In the genomic region with DNA sequence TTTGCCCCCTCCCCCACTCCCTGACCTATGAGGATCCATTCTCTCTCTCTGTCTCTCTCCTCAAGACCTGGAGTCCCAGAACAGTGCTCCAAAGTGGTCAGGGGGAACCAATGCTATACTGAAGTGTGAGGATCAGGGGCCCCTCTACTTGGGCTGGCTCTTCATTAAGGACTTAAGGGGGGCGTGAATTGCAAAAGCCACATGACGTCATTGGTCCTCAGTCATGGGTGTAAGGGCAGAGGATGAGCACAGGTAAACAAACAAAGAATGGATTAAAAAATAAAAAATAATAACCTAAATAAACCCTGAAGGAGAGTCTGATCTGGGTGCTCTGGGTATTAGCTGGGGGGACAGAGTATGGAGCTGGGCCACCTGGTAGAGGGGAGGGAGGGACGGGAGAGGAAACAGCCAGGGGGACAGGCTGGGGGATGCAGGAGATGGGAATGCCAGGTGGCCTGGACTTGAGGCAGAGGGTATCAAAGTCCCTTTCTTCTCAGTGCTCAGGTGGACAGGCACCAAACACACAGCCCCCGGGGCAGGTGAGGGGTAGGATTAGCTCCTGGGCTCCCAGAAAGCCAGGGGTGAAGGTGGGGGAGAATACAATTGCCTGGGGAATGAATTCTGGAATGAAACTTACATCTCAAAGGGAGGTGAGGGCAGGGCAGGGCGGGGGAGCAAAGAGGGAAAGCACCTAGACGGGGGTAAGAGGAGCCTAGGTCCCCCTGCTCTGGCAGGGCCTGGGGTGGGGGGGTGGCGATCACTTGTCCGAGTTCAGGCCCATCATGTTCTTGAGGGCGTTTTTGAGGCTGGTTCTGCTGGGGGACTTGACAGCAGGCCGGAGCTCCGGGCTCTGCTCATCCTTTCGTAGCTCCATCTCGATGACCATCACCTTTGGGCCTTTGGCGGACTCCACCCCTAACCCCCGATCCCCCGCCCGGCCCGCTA, we compare ENCODE assay signal across 7 cellular contexts. TPM values are rescaled to one million over a fixed set of nuclear protein-coding genes. Genes with fewer than 3 reads are reported as not detected.
DNase-seq lines count a peak whose midpoint lies in the region; ATAC-seq, FAIRE-seq and TF ChIP-seq lines count a peak whose summit lies in the region.

No MANE protein-coding gene starts in this region.

- H3K4me3 ChIP-seq in HFF-Myc (replicated peaks; ENCODE audit: low read depth, low read length) (peak overlapping the region; percentile 51), iPS-15b (ENCODE audit: low read depth, low read length) (peak overlapping the region; percentile 93)

- no peak overlapping the region for H3K9ac ChIP-seq in iPS-15b (ENCODE audit: low read depth, low read length)

- peaks cover 15% of the 10 kb centered on the region for H3K4me1 ChIP-seq in iPS-15b (ENCODE audit: control insufficient read depth, insufficient read depth, low read length)

- ATAC-seq in activated T-helper 17 cell treated with anti-CD3 and anti-CD28 coated beads, Interleukin-2, amount 50 U/mL, for 72 hours (replicated peaks) = peak; percentile 13
- ATAC-seq in stimulated activated naive B cell treated with anti-CD40 and anti-IgM and Interleukin-4, amounts not matched to agents 10 μg/mL and 1 μg/mL and 100 μg/mL, for 72 hours (replicated peaks) = peak; percentile 1 to 2
- no peak for ATAC-seq in HG03457 (IDR thresholded peaks at IDR 0.05; ENCODE audit: unreplicated experiment)
- ATAC-seq in HG03378 (IDR thresholded peaks at IDR 0.05; ENCODE audit: unreplicated experiment) = no peak

- H3K27me3 ChIP-seq in iPS-15b (ENCODE audit: control insufficient read depth, insufficient read depth, low read length) = no peaks in the 10 kb centered on the region

- peak overlapping the region; percentile 96 for H3K4me3 Mint-ChIP-seq in activated T-helper 17 cell treated with anti-CD3 and anti-CD28 coated beads, Interleukin-2, amount 50 U/mL, for 72 hours
- H3K4me3 Mint-ChIP-seq in stimulated activated naive B cell treated with anti-CD40 and anti-IgM and Interleukin-4, amounts not matched to agents 10 μg/mL and 1 μg/mL and 100 μg/mL, for 72 hours = peak overlapping the region; percentile 94 to 99

- H3K36me3 Mint-ChIP-seq in activated T-helper 17 cell treated with anti-CD3 and anti-CD28 coated beads, Interleukin-2, amount 50 U/mL, for 72 hours (ENCODE audit: low read depth) = peaks cover 23% of the 10 kb centered on the region
- peaks cover 0 to 7% of the 10 kb centered on the region in 2 donors for H3K36me3 Mint-ChIP-seq in stimulated activated naive B cell treated with anti-CD40 and anti-IgM and Interleukin-4, amounts not matched to agents 10 μg/mL and 1 μg/mL and 100 μg/mL, for 72 hours

- no peaks in the 10 kb centered on the region for H3K9me3 ChIP-seq in iPS-15b (ENCODE audit: control insufficient read depth, insufficient read depth, low read length)

- H3K27ac Mint-ChIP-seq in activated T-helper 17 cell treated with anti-CD3 and anti-CD28 coated beads, Interleukin-2, amount 50 U/mL, for 72 hours = peak overlapping the region; percentile 96
- H3K27ac Mint-ChIP-seq in stimulated activated naive B cell treated with anti-CD40 and anti-IgM and Interleukin-4, amounts not matched to agents 10 μg/mL and 1 μg/mL and 100 μg/mL, for 72 hours = peak overlapping the region; percentile 97

- no peaks in the 10 kb centered on the region for H3K9me3 Mint-ChIP-seq in activated T-helper 17 cell treated with anti-CD3 and anti-CD28 coated beads, Interleukin-2, amount 50 U/mL, for 72 hours
- no peaks in the 10 kb centered on the region for H3K9me3 Mint-ChIP-seq in stimulated activated naive B cell treated with anti-CD40 and anti-IgM and Interleukin-4, amounts not matched to agents 10 μg/mL and 1 μg/mL and 100 μg/mL, for 72 hours

- FAIRE-seq in HTR-8/SVneo (lab: Jason Lieb, UNC) = no peak

- peaks cover 8% of the 10 kb centered on the region for H3K4me1 Mint-ChIP-seq in activated T-helper 17 cell treated with anti-CD3 and anti-CD28 coated beads, Interleukin-2, amount 50 U/mL, for 72 hours
- peaks cover 27 to 47% of the 10 kb centered on the region in 2 donors for H3K4me1 Mint-ChIP-seq in stimulated activated naive B cell treated with anti-CD40 and anti-IgM and Interleukin-4, amounts not matched to agents 10 μg/mL and 1 μg/mL and 100 μg/mL, for 72 hours

- no peak for DNase-seq in HFF-Myc (ENCODE audit: extremely low read depth, low read depth)
- no peak for DNase-seq in stimulated activated naive B cell treated with anti-CD40 and anti-IgM and Interleukin-4, amounts not matched to agents 10 μg/mL and 1 μg/mL and 100 μg/mL, for 72 hours
- no peak for DNase-seq in HTR-8/SVneo (ENCODE audit: insufficient read length, low spot score)

- H3K36me3 ChIP-seq in iPS-15b (ENCODE audit: control insufficient read depth, insufficient read depth, low read length) = no peaks in the 10 kb centered on the region

- no peak for TF ChIP-seq CTCF in HFF-Myc (IDR thresholded peaks at IDR 0.05; ENCODE audit: low read depth, low read length, missing control alignments)

- H3K27me3 Mint-ChIP-seq in activated T-helper 17 cell treated with anti-CD3 and anti-CD28 coated beads, Interleukin-2, amount 50 U/mL, for 72 hours = no peaks in the 10 kb centered on the region
- no peaks in the 10 kb centered on the region for H3K27me3 Mint-ChIP-seq in stimulated activated naive B cell treated with anti-CD40 and anti-IgM and Interleukin-4, amounts not matched to agents 10 μg/mL and 1 μg/mL and 100 μg/mL, for 72 hours

RNA-seq across cellular contexts. Expression of gene MPZ, which starts 4.6 kb away (rescaled TPM):
- total RNA-seq in activated T-helper 17 cell treated with anti-CD3 and anti-CD28 coated beads, Interleukin-2, amount 50 U/mL, for 72 hours = 10 to 100 TPM in 1 of 2 donors, 1 to 10 TPM in 1; 4.9 to 12.1 TPM

RNA-seq across cellular contexts. Expression of gene SDHC, which starts 9.0 kb away (rescaled TPM):
- 100 to 1,000 TPM; 144 to 222 TPM for total RNA-seq in activated T-helper 17 cell treated with anti-CD3 and anti-CD28 coated beads, Interleukin-2, amount 50 U/mL, for 72 hours

RNA-seq across cellular contexts. Expression of gene PCP4L1, which starts 46.7 kb away (rescaled TPM):
- under 1 TPM; 0.86 to 0.90 TPM for total RNA-seq in activated T-helper 17 cell treated with anti-CD3 and anti-CD28 coated beads, Interleukin-2, amount 50 U/mL, for 72 hours

Comparison
In these comparisons a context has a peak if more than half of its experiments do, and no peak if none do; other contexts are left out.
1. ATAC-seq: peak in activated T-helper 17 cell treated with anti-CD3 and anti-CD28 coated beads, Interleukin-2, amount 50 U/mL, for 72 hours (single experiment) and stimulated activated naive B cell treated with anti-CD40 and anti-IgM and Interleukin-4, amounts not matched to agents 10 μg/mL and 1 μg/mL and 100 μg/mL, for 72 hours (2 of 2); none in HG03457 (single experiment) and HG03378 (single experiment).